Comparison of ENCODE assay signal across 8 cellular contexts in genomic region chr2:96638144-96639121, GRCh38. TPM values are rescaled to one million over a fixed set of nuclear protein-coding genes. Genes with fewer than 3 reads are reported as not detected.
A peak's percentile ranks its signal among the peaks of the same experiment; 100 is the strongest.
DNase-seq lines count a peak whose midpoint lies in the region; ATAC-seq and TF ChIP-seq lines count a peak whose summit lies in the region.

Gene KANSL3, minus strand, starts transcription at chr2:96638312. Its CDS starts 1,177 bp downstream, at chr2:96637135.

- no peak for TF ChIP-seq CTCF in CD4-positive, alpha-beta T cell (IDR thresholded peaks at IDR 0.05)

- no peaks in the 10 kb centered on the region for H3K27me3 Mint-ChIP-seq in CD4-positive, alpha-beta T cell

- intact Hi-C loops in CD4-positive, alpha-beta T cell (cut with DNase I, micrococcal nuclease), result loop anchor here (1.0 to 10.0 kb wide), 10 partner anchors 101 to 1359 kb away; partner anchors contain the start of genes ARID5A (in 2 of the 2), CNNM4 (in 2 of the 2), ACTR1B (in 1 of the 2) and C2orf92 (in 1 of the 2)

- peak; percentile 79 to 90 (median 84) for DNase-seq in CD4-positive, alpha-beta T cell
- DNase-seq in HPDE6-E6E7 (ENCODE audit: extremely low spot score) (peak; percentile 81), lung microvascular endothelial cell (ENCODE audit: low read depth in 2 of 2) (peak; percentile 96)
- peak; percentile 74 for DNase-seq in NK-92 treated with Interleukin-12 subunit alpha and Interleukin-12 subunit beta, amount 100 ng/mL, for 24 hours (lab: John Stamatoyannopoulos, UW)
- peak; percentile 97 for DNase-seq in activated CD8-positive, alpha-beta memory T cell treated with anti-CD3 and anti-CD28 coated beads for 24 hours
- peak; percentile 80 for DNase-seq in effector CD8-positive, alpha-beta T cell (lab: John Stamatoyannopoulos, UW)
- DNase-seq in stimulated activated CD4-positive, alpha-beta T cell treated with anti-CD3 and anti-CD28 coated beads, TNF-alpha, amount 100 ng/mL, for 48 hours (ENCODE audit: low read depth in 3 of 3), result peak; percentile 76 to 85 (median 85)

- H3K27ac Mint-ChIP-seq in CD4-positive, alpha-beta T cell, result peak within 1 kb of the TSS; percentile 96

- H3K9me3 Mint-ChIP-seq in CD4-positive, alpha-beta T cell, result no peaks in the 10 kb centered on the region

- peak within 1 kb of the TSS; percentile 99 for H3K4me3 Mint-ChIP-seq in CD4-positive, alpha-beta T cell

- no peaks in the 10 kb centered on the region for H3K9me3 ChIP-seq in CD4-positive, alpha-beta T cell (ENCODE audit: control insufficient read depth, low read length)

- POLR2A ChIA-PET in CD4-positive, alpha-beta T cell (lab: Charles Lee), result interaction anchor here (0.7 to 2.3 kb wide), 15 partner anchors 11 to 474 kb away, joined by 3 to 19 read pairs (median 5); partner anchors contain the start of genes ANKRD39, CNNM3 and STARD7

- peaks cover 31% of the 10 kb centered on the region for H3K36me3 Mint-ChIP-seq in CD4-positive, alpha-beta T cell (ENCODE audit: low read depth)

- H3K27ac ChIP-seq in CD4-positive, alpha-beta T cell (ENCODE audit: low read depth, low read length), result peak within 1 kb of the TSS; percentile 69

- H3K27me3 ChIP-seq in CD4-positive, alpha-beta T cell (ENCODE audit: control insufficient read depth, insufficient read depth, low read length), result no peaks in the 10 kb centered on the region

- CTCF ChIA-PET in CD4-positive, alpha-beta T cell (lab: Charles Lee), result interaction anchor here (0.7 to 2.7 kb wide), 4 partner anchors 122 to 220 kb away, joined by 3 to 12 read pairs (median 7); partner anchors contain the start of genes ANKRD39 and CNNM4

- peak; percentile 85 for ATAC-seq in CD4-positive, alpha-beta T cell (ENCODE audit: poor library complexity)
- ATAC-seq in GM19463 (IDR thresholded peaks at IDR 0.05; ENCODE audit: unreplicated experiment), result peak; percentile 71

- H3K4me1 Mint-ChIP-seq in CD4-positive, alpha-beta T cell (ENCODE audit: low read depth), result peaks cover 45% of the 10 kb centered on the region

RNA-seq across cellular contexts. Expression of gene KANSL3, which starts in this region (rescaled TPM):
- 10 to 100 TPM; 54.4 to 61.8 TPM for total RNA-seq in CD4-positive, alpha-beta T cell
- 16.3 and 21.6 TPM in 2 replicates for total RNA-seq in lung microvascular endothelial cell

Comparison
In these comparisons a context has a peak if more than half of its experiments do, and no peak if none do; other contexts are left out.
1. Peak in every context shown above with its lines: DNase-seq, ATAC-seq and H3K27ac ChIP-seq.